ENCODE assay signal across 24 cellular contexts in the genomic region with DNA sequence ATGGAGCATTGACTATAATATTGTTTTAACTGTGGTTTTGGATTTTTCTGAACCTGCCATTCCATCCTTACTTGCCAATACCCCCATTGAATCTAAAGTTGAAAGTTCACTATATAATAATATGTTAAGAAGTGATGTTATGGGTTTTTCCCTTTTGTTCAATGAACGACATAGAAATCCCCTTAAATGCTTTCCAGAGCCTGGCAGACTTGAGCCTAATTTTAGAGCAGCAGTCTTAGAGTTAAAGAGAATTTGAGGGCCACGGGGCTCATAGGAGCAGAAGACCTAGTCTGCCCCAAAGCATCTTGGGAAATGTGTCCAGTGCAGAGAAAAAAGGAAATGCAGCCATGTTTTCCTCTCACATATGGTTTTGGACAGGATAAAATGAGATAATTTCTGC.
"Had no signal": no experiment of that assay in that cellular context is flagged by ENCODE, and none has a peak within 500 bp of the region (broad histone marks: within the 10 kb centered on the region; RNA-seq: fewer than 3 reads in every experiment).

No MANE protein-coding gene starts in this region.

- H3K4me1 ChIP-seq: left ventricle myocardium inferior, parathyroid adenoma, prostate gland, right lobe of liver, transverse colon had no signal

- H3K9me3 ChIP-seq: left ventricle myocardium inferior, prostate gland, right lobe of liver, thoracic aorta, transverse colon had no signal

- H3K27me3 ChIP-seq: foreskin keratinocyte, hepatocyte, right lobe of liver, transverse colon had no signal

- FAIRE-seq: endothelial cell of umbilical vein, kidney had no signal

- H3K4me3 ChIP-seq: coronary artery, hepatocyte, left ventricle myocardium inferior, lung, prostate gland, right lobe of liver, thoracic aorta, transverse colon had no signal

- H3K79me2 ChIP-seq: hepatocyte, parathyroid adenoma had no signal

- ATAC-seq: foreskin keratinocyte; left cardiac atrium; right lobe of liver; stimulated activated effector memory CD8-positive, alpha-beta T cell treated with anti-CD3 and anti-CD28 coated beads, Interleukin-12 subunit alpha, Interleukin-12 subunit beta, amount 100 ng/mL, for 72 hours; stimulated activated naive CD8-positive, alpha-beta T cell treated with anti-CD3 and anti-CD28 coated beads, Interleukin-15, amount 100 ng/mL, for 72 hours had no signal

- H3K4me2 ChIP-seq: hepatocyte had no signal

- H3K36me3 ChIP-seq: left ventricle myocardium inferior, prostate gland, right lobe of liver, thoracic aorta, transverse colon had no signal

- H3K27ac ChIP-seq: coronary artery, foreskin keratinocyte, hepatocyte, left ventricle myocardium inferior, parathyroid adenoma, prostate gland, right lobe of liver, thoracic aorta, transverse colon had no signal

- DNase-seq: effector CD4-positive, alpha-beta T cell; endodermal cell; erythroblast; foreskin keratinocyte; head of caudate nucleus; kidney; left cardiac atrium; left ventricle myocardium inferior; mesendoderm; naive B cell; occipital lobe; right lobe of liver; stimulated activated CD4-positive, alpha-beta T cell treated with anti-CD3 and anti-CD28 coated beads, Interleukin-4, amount 100 ng/mL, for 1 hour; stimulated activated CD8-positive, alpha-beta memory T cell treated with anti-CD3 and anti-CD28 coated beads, Interleukin-4, amount 100 ng/mL, for 48 hours; stimulated activated naive CD8-positive, alpha-beta T cell treated with anti-CD3 and anti-CD28 coated beads, Interleukin-15, amount 100 ng/mL, for 72 hours; transverse colon had no signal

- H2AFZ ChIP-seq: hepatocyte, parathyroid adenoma had no signal

- H3K9ac ChIP-seq: parathyroid adenoma had no signal
